In genomic region chr2:172431993-172432392, GRCh38 we compare ENCODE assay signal across 1 cellular context.
A peak's percentile ranks its signal among the peaks of the same experiment; 100 is the strongest.
TF ChIP-seq lines count a peak whose summit lies in the region.

No MANE protein-coding gene starts in this region.

TF ChIP-seq in IMR-90, 13 proteins besides CTCF, POLR2A, EP300 and RAD21:
- TF ChIP-seq SMC3 (IDR thresholded peaks at IDR 0.05; ENCODE audit: low read depth, low read length) (no peak), MAFK (IDR thresholded peaks at IDR 0.05; ENCODE audit: low read depth, low read length) (peak; percentile 89), RCOR1 (IDR thresholded peaks at IDR 0.05; ENCODE audit: insufficient replicate concordance, low read length) (no peak), RFX5 (IDR thresholded peaks at IDR 0.05; ENCODE audit: low read depth, low read length) (no peak), FOS (IDR thresholded peaks at IDR 0.05; ENCODE audit: low read depth, low read length) (no peak), MXI1 (IDR thresholded peaks at IDR 0.05; ENCODE audit: borderline replicate concordance, low read depth, low read length) (no peak), NFE2L2 (IDR thresholded peaks at IDR 0.05; ENCODE audit: low read depth, low read length) (no peak), BHLHE40 (IDR thresholded peaks at IDR 0.05; ENCODE audit: low read depth, low read length) (no peak)
- TF ChIP-seq, protein P1, sequence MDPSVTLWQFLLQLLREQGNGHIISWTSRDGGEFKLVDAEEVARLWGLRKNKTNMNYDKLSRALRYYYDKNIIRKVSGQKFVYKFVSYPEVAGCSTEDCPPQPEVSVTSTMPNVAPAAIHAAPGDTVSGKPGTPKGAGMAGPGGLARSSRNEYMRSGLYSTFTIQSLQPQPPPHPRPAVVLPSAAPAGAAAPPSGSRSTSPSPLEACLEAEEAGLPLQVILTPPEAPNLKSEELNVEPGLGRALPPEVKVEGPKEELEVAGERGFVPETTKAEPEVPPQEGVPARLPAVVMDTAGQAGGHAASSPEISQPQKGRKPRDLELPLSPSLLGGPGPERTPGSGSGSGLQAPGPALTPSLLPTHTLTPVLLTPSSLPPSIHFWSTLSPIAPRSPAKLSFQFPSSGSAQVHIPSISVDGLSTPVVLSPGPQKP (IDR thresholded peaks at IDR 0.05; ENCODE audit: borderline replicate concordance, low read depth, low read length) = no peak
